11 cellular contexts compared by ENCODE assay signal in the genomic region with DNA sequence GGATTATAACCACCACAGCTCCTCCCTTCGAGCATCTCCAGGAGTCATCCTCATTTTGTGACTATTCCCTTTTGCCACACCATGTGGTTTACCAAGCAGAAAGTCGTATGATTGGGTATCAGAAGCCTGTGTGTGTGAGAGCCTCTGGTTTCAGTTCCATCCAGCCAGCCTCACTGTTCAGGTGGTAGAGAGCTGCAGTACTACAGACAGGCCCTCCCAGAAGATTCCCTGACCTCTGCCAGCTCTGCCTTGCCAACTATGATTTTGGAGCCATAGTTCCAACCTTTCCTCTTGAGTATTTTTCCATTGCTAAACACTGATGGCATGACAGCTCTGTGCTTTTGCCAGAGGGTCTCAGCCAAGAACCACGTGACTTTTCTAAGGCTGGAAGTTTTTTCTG.
DNase-seq lines count a peak whose midpoint lies in the region; ATAC-seq lines count a peak whose summit lies in the region.
"Had no signal": no experiment of that assay in that cellular context is flagged by ENCODE, and none has a peak within 500 bp of the region (broad histone marks: within the 10 kb centered on the region; RNA-seq: fewer than 3 reads in every experiment).

No MANE protein-coding gene starts in this region.

- DNase-seq in Right ventricle myocardium inferior (ENCODE audit: missing footprints) (peak; percentile 40), cardiac septum (ENCODE audit: low spot score) (no peak), fibroblast of gingiva (ENCODE audit: low read depth) (peak; percentile 7), NOMO-1 treated with dmso at 0.1 percent for 144 hours (lab: John Stamatoyannopoulos, UW; ENCODE audit: unreplicated experiment) (no peak), left colon (no peak)
- no peak for DNase-seq in stimulated activated naive CD4-positive, alpha-beta T cell treated with Interleukin-2 at 50 U/mL for 16 hours (lab: John Stamatoyannopoulos, UW)
- DNase-seq: KBM-7, kidney glomerular epithelial cell had no signal

- ATAC-seq in Right ventricle myocardium inferior (peak; percentile 89), HG03159 (IDR thresholded peaks at IDR 0.05; ENCODE audit: unreplicated experiment) (peak; percentile 83), HG03520 (IDR thresholded peaks at IDR 0.05; ENCODE audit: unreplicated experiment) (no peak), left colon (no peak)
- ATAC-seq: Panc1 had no signal

- intact Hi-C loops in Right ventricle myocardium inferior (cut with DNase I): loop anchor here (10.0 kb wide), 1 partner anchor 107 kb away; no protein-coding TSS in a partner anchor
- intact Hi-C loops in cardiac septum (cut with DNase I): no loop called here
- intact Hi-C loops in left colon (cut with DNase I, micrococcal nuclease): no loop called here

Comparison
In these comparisons a context has a peak if more than half of its experiments do, and no peak if none do; other contexts are left out.
1. DNase-seq: peak in Right ventricle myocardium inferior (single experiment) and fibroblast of gingiva (single experiment); none in cardiac septum (single experiment), NOMO-1 treated with dmso at 0.1 percent for 144 hours (single experiment), stimulated activated naive CD4-positive, alpha-beta T cell treated with Interleukin-2 at 50 U/mL for 16 hours (single experiment) and left colon (0 of 2).
2. ATAC-seq: peak in Right ventricle myocardium inferior (single experiment) and HG03159 (single experiment); none in HG03520 (single experiment) and left colon (single experiment).